ENCODE assay signal across 2 cellular contexts in the genomic region with DNA sequence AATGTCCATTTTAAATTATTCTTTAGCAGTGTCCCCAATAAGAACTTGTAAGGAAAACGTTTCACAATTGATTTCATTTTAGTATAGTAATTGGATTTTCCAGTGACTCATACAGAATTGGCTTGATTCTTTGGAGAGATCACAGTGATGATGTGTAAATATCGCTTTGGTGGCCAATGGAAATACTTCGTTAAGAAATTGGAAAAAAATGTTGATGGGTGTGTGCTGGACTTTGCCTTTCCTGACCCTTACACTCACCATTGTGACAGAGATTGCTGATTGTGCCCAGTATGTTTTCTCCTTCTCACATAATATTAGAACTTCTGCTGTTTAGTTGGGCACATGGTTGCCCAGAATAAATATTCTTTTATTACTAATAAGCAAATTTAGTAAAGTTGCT.
TF ChIP-seq lines count a peak whose summit lies in the region.

No MANE protein-coding gene starts in this region.

TF ChIP-seq in SK-N-SH, 30 proteins besides CTCF, POLR2A, EP300 and RAD21 (continued from another document):
- TF ChIP-seq POLR2AphosphoS5 (IDR thresholded peaks at IDR 0.05; ENCODE audit: low read depth, low read length) (no peak), GATA2 (CRISPR knock-in tag; IDR thresholded peaks at IDR 0.05) (no peak), SIN3A (IDR thresholded peaks at IDR 0.05; ENCODE audit: borderline replicate concordance, low read depth, low read length) (no peak), FOXJ3 (CRISPR knock-in tag; IDR thresholded peaks at IDR 0.05) (no peak), SMC3 (IDR thresholded peaks at IDR 0.05; ENCODE audit: low read depth, low read length) (no peak), CHD2 (IDR thresholded peaks at IDR 0.05; ENCODE audit: low read length, partially characterized antibody) (no peak)
- TF ChIP-seq, protein P1, sequence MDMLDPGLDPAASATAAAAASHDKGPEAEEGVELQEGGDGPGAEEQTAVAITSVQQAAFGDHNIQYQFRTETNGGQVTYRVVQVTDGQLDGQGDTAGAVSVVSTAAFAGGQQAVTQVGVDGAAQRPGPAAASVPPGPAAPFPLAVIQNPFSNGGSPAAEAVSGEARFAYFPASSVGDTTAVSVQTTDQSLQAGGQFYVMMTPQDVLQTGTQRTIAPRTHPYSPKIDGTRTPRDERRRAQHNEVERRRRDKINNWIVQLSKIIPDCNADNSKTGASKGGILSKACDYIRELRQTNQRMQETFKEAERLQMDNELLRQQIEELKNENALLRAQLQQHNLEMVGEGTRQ (IDR thresholded peaks at IDR 0.05; ENCODE audit: borderline replicate concordance, low read depth, low read length): no peak
- TF ChIP-seq, protein P2, sequence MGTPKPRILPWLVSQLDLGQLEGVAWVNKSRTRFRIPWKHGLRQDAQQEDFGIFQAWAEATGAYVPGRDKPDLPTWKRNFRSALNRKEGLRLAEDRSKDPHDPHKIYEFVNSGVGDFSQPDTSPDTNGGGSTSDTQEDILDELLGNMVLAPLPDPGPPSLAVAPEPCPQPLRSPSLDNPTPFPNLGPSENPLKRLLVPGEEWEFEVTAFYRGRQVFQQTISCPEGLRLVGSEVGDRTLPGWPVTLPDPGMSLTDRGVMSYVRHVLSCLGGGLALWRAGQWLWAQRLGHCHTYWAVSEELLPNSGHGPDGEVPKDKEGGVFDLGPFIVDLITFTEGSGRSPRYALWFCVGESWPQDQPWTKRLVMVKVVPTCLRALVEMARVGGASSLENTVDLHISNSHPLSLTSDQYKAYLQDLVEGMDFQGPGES (IDR thresholded peaks at IDR 0.05; ENCODE audit: low read depth, low read length): no peak
- TF ChIP-seq, protein P3, sequence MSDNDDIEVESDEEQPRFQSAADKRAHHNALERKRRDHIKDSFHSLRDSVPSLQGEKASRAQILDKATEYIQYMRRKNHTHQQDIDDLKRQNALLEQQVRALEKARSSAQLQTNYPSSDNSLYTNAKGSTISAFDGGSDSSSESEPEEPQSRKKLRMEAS (IDR thresholded peaks at IDR 0.05; ENCODE audit: low read depth): no peak

TF ChIP-seq in endothelial cell of umbilical vein, 7 proteins besides CTCF, POLR2A, EP300 and RAD21 (continued from another document):
- TF ChIP-seq EZH2 (IDR thresholded peaks at IDR 0.05; ENCODE audit: borderline replicate concordance, low read depth, low read length, severe bottlenecking) (no peak), GATA2 (IDR thresholded peaks at IDR 0.05; ENCODE audit: insufficient read depth, insufficient read length, low read depth, low read length) (no peak)
